ENCODE assay signal across 19 cellular contexts in genomic region chr13:110518150-110518525, GRCh38.
"Had no signal": no experiment of that assay in that cellular context is flagged by ENCODE, and none has a peak within 500 bp of the region (broad histone marks: within the 10 kb centered on the region; RNA-seq: fewer than 3 reads in every experiment).

No MANE protein-coding gene starts in this region.

- H3K36me3 Mint-ChIP-seq: natural killer cell had no signal

- H3K36me3 ChIP-seq: suprapubic skin had no signal

- H3K9me3 ChIP-seq: gastroesophageal sphincter, right atrium auricular region, suprapubic skin had no signal

- H3K27ac Mint-ChIP-seq: activated CD4-positive, alpha-beta T cell treated with anti-CD3 and anti-CD28 coated beads, Interleukin-2, amount 10 ng/mL, durations not matched to agents 7 days and 5 days; activated naive CD8-positive, alpha-beta T cell treated with anti-CD3 and anti-CD28 coated beads for 36 hours; activated T-cell treated with anti-CD3 and anti-CD28 coated beads, Interleukin-2, amount 50 U/mL, for 72 hours; brain; natural killer cell; progenitor cell of endocrine pancreas; stimulated activated naive CD8-positive, alpha-beta T cell treated with anti-CD3 and anti-CD28 coated beads, Interleukin-15, Interleukin-2, amounts not matched to agents 100 ng/mL and 50 ng/mL, for 24 hours; T-helper 2 cell treated with Interferon-gamma antibody and Interleukin-4, amounts not matched to agents 5 μg/mL and 100 μg/mL, for 36 hours had no signal

- H3K27ac ChIP-seq: gastroesophageal sphincter, skin epidermis, suprapubic skin had no signal

- H3K9me3 Mint-ChIP-seq: activated CD4-positive, alpha-beta T cell treated with anti-CD3 and anti-CD28 coated beads, Interleukin-2, amount 10 ng/mL, durations not matched to agents 7 days and 5 days; activated naive CD8-positive, alpha-beta T cell treated with anti-CD3 and anti-CD28 coated beads for 36 hours; activated T-cell treated with anti-CD3 and anti-CD28 coated beads, Interleukin-2, amount 50 U/mL, for 72 hours; brain; natural killer cell; stimulated activated naive CD8-positive, alpha-beta T cell treated with anti-CD3 and anti-CD28 coated beads, Interleukin-15, Interleukin-2, amounts not matched to agents 100 ng/mL and 50 ng/mL, for 24 hours; T-helper 2 cell treated with Interferon-gamma antibody and Interleukin-4, amounts not matched to agents 5 μg/mL and 100 μg/mL, for 36 hours had no signal

- ATAC-seq: activated T-cell treated with anti-CD3 and anti-CD28 coated beads, Interleukin-2, amount 50 U/mL, for 72 hours; gastroesophageal sphincter had no signal

- DNase-seq: activated CD4-positive, alpha-beta T cell treated with anti-CD3 and anti-CD28 coated beads, Interleukin-2, amount 10 ng/mL, durations not matched to agents 7 days and 5 days; activated CD4-positive, CD25-positive, alpha-beta regulatory T cell; activated CD8-positive, alpha-beta memory T cell treated with anti-CD3 and anti-CD28 coated beads, Interleukin-2, amount 50 U/mL, for 48 hours; activated gamma-delta T cell treated with Interleukin-2 at 50 U/mL for 16 hours; activated naive CD8-positive, alpha-beta T cell treated with anti-CD3 and anti-CD28 coated beads for 36 hours; activated T-cell treated with anti-CD3 and anti-CD28 coated beads, Interleukin-2, amount 50 U/mL, for 72 hours; amygdala; central memory CD4-positive, alpha-beta T cell; dermis blood vessel endothelial cell; heart right ventricle; natural killer cell had no signal

- H3K4me3 ChIP-seq: gastroesophageal sphincter, heart right ventricle, right atrium auricular region, skin epidermis, suprapubic skin had no signal

- H3K27me3 Mint-ChIP-seq: activated CD4-positive, alpha-beta T cell treated with anti-CD3 and anti-CD28 coated beads, Interleukin-2, amount 10 ng/mL, durations not matched to agents 7 days and 5 days had no signal

- H3K4me1 Mint-ChIP-seq: natural killer cell had no signal

- H3K27me3 ChIP-seq: gastroesophageal sphincter, heart right ventricle, right atrium auricular region, suprapubic skin had no signal

- H3K4me3 Mint-ChIP-seq: activated CD4-positive, alpha-beta T cell treated with anti-CD3 and anti-CD28 coated beads, Interleukin-2, amount 10 ng/mL, durations not matched to agents 7 days and 5 days; activated naive CD8-positive, alpha-beta T cell treated with anti-CD3 and anti-CD28 coated beads for 36 hours; activated T-cell treated with anti-CD3 and anti-CD28 coated beads, Interleukin-2, amount 50 U/mL, for 72 hours; brain; natural killer cell; stimulated activated naive CD8-positive, alpha-beta T cell treated with anti-CD3 and anti-CD28 coated beads, Interleukin-15, Interleukin-2, amounts not matched to agents 100 ng/mL and 50 ng/mL, for 24 hours; T-helper 2 cell treated with Interferon-gamma antibody and Interleukin-4, amounts not matched to agents 5 μg/mL and 100 μg/mL, for 36 hours had no signal
